1 cellular context compared by ENCODE assay signal in genomic region chrX:118520206-118520857, GRCh38.
TF ChIP-seq lines count a peak whose summit lies in the region.

No MANE protein-coding gene starts in this region.

TF ChIP-seq in IMR-90, 13 proteins besides CTCF, POLR2A, EP300 and RAD21 (continued from another document):
- TF ChIP-seq CHD1 (IDR thresholded peaks at IDR 0.05; ENCODE audit: low read depth, low read length) = no peak
- no peak for TF ChIP-seq RCOR1 (IDR thresholded peaks at IDR 0.05; ENCODE audit: insufficient replicate concordance, low read length)
- TF ChIP-seq BHLHE40 (IDR thresholded peaks at IDR 0.05; ENCODE audit: low read depth, low read length) = no peak
- TF ChIP-seq, protein P1, sequence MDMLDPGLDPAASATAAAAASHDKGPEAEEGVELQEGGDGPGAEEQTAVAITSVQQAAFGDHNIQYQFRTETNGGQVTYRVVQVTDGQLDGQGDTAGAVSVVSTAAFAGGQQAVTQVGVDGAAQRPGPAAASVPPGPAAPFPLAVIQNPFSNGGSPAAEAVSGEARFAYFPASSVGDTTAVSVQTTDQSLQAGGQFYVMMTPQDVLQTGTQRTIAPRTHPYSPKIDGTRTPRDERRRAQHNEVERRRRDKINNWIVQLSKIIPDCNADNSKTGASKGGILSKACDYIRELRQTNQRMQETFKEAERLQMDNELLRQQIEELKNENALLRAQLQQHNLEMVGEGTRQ (IDR thresholded peaks at IDR 0.05; ENCODE audit: low read depth, low read length) = no peak
- no peak for TF ChIP-seq MAZ (IDR thresholded peaks at IDR 0.05; ENCODE audit: borderline replicate concordance, low read depth, low read length)
- TF ChIP-seq CEBPB (IDR thresholded peaks at IDR 0.05; ENCODE audit: low read depth, low read length) = peak; percentile 93
- peak; percentile 54; the same call in 1 of the 2 replicates for TF ChIP-seq NFE2L2 (IDR thresholded peaks at IDR 0.05; ENCODE audit: low read depth, low read length)
- TF ChIP-seq ELK1 (IDR thresholded peaks at IDR 0.05; ENCODE audit: borderline replicate concordance, low read depth, low read length) = no peak
- no peak for TF ChIP-seq SMC3 (IDR thresholded peaks at IDR 0.05; ENCODE audit: low read depth, low read length)
- TF ChIP-seq MAFK (IDR thresholded peaks at IDR 0.05; ENCODE audit: low read depth, low read length) = no peak
